17 cellular contexts compared by ENCODE assay signal in genomic region chr2:159455330-159455918, GRCh38.
DNase-seq lines count a peak whose midpoint lies in the region; ATAC-seq and TF ChIP-seq lines count a peak whose summit lies in the region.
"Had no signal": no experiment of that assay in that cellular context is flagged by ENCODE, and none has a peak within 500 bp of the region (broad histone marks: within the 10 kb centered on the region; RNA-seq: fewer than 3 reads in every experiment).

No MANE protein-coding gene starts in this region.

- no peak overlapping the region for H3K4me3 ChIP-seq in heart right ventricle
- H3K4me3 ChIP-seq: uterus had no signal

- H3K4me3 Mint-ChIP-seq in effector memory CD8-positive, alpha-beta T cell = peak overlapping the region in 1 of 2 donors; percentile 56
- H3K4me3 Mint-ChIP-seq in activated T-helper 1 cell treated with anti-CD3 and anti-CD28 coated beads, Interleukin-12 subunit alpha, Interleukin-12 subunit beta, Interleukin-2, Interleukin-4 antibody, amounts not matched to agents 30 ng/mL and 10 ng/mL and 1 ng/mL, durations not matched to agents 14 hours and 24 hours and 36 hours = no peak overlapping the region

- intact Hi-C loops in Right ventricle myocardium superior (cut with DNase I) = no loop called here
- intact Hi-C loops in heart right ventricle (cut with DNase I) = loop anchor here in 1 of 10 donors (10.0 kb wide), 1 partner anchor 159 kb away; the partner anchor contains the start of gene BAZ2B
- intact Hi-C loops in activated T-helper 1 cell treated with anti-CD3 and anti-CD28 coated beads, Interleukin-12 subunit alpha, Interleukin-12 subunit beta, Interleukin-2, Interleukin-4 antibody, amounts not matched to agents 30 ng/mL and 10 ng/mL and 1 ng/mL, durations not matched to agents 14 hours and 24 hours and 36 hours (cut with micrococcal nuclease) = no loop called here

- H3K27ac Mint-ChIP-seq in effector memory CD8-positive, alpha-beta T cell = peak overlapping the region in 1 of 2 donors; percentile 44
- H3K27ac Mint-ChIP-seq in activated T-helper 1 cell treated with anti-CD3 and anti-CD28 coated beads, Interleukin-12 subunit alpha, Interleukin-12 subunit beta, Interleukin-2, Interleukin-4 antibody, amounts not matched to agents 30 ng/mL and 10 ng/mL and 1 ng/mL, durations not matched to agents 14 hours and 24 hours and 36 hours = no peak overlapping the region

- H3K4me1 Mint-ChIP-seq in effector memory CD8-positive, alpha-beta T cell (ENCODE audit: low read depth in 2 of 2) = peaks cover 20 to 42% of the 10 kb centered on the region in 2 donors
- H3K4me1 Mint-ChIP-seq in activated T-helper 1 cell treated with anti-CD3 and anti-CD28 coated beads, Interleukin-12 subunit alpha, Interleukin-12 subunit beta, Interleukin-2, Interleukin-4 antibody, amounts not matched to agents 30 ng/mL and 10 ng/mL and 1 ng/mL, durations not matched to agents 14 hours and 24 hours and 36 hours (ENCODE audit: low read depth) = no peaks in the 10 kb centered on the region

- no peaks in the 10 kb centered on the region for H3K9me3 ChIP-seq in heart right ventricle
- H3K9me3 ChIP-seq: uterus had no signal

- peaks cover 0 to 18% (median 0%) of the 10 kb centered on the region in 9 donors for H3K36me3 ChIP-seq in heart right ventricle
- H3K36me3 ChIP-seq: uterus had no signal

- no peaks in the 10 kb centered on the region for H3K9me3 Mint-ChIP-seq in effector memory CD8-positive, alpha-beta T cell
- no peaks in the 10 kb centered on the region for H3K9me3 Mint-ChIP-seq in activated T-helper 1 cell treated with anti-CD3 and anti-CD28 coated beads, Interleukin-12 subunit alpha, Interleukin-12 subunit beta, Interleukin-2, Interleukin-4 antibody, amounts not matched to agents 30 ng/mL and 10 ng/mL and 1 ng/mL, durations not matched to agents 14 hours and 24 hours and 36 hours
- H3K9me3 Mint-ChIP-seq: CD8-positive, alpha-beta memory T cell had no signal

- no peaks in the 10 kb centered on the region for H3K36me3 Mint-ChIP-seq in effector memory CD8-positive, alpha-beta T cell (ENCODE audit: insufficient read depth)
- H3K36me3 Mint-ChIP-seq in activated T-helper 1 cell treated with anti-CD3 and anti-CD28 coated beads, Interleukin-12 subunit alpha, Interleukin-12 subunit beta, Interleukin-2, Interleukin-4 antibody, amounts not matched to agents 30 ng/mL and 10 ng/mL and 1 ng/mL, durations not matched to agents 14 hours and 24 hours and 36 hours (ENCODE audit: low read depth) = no peaks in the 10 kb centered on the region

- ATAC-seq in Right ventricle myocardium superior (ENCODE audit: poor library complexity) = peak; percentile 26
- no peak for ATAC-seq in heart right ventricle
- ATAC-seq in effector memory CD8-positive, alpha-beta T cell (replicated peaks) = peak; percentile 56

- peaks cover 0 to 51% (median 36%) of the 10 kb centered on the region in 9 donors for H3K4me1 ChIP-seq in heart right ventricle

- no peaks in the 10 kb centered on the region for H3K27me3 ChIP-seq in heart right ventricle
- H3K27me3 ChIP-seq: uterus had no signal

- H3K27me3 Mint-ChIP-seq in effector memory CD8-positive, alpha-beta T cell = no peaks in the 10 kb centered on the region
- no peaks in the 10 kb centered on the region for H3K27me3 Mint-ChIP-seq in activated T-helper 1 cell treated with anti-CD3 and anti-CD28 coated beads, Interleukin-12 subunit alpha, Interleukin-12 subunit beta, Interleukin-2, Interleukin-4 antibody, amounts not matched to agents 30 ng/mL and 10 ng/mL and 1 ng/mL, durations not matched to agents 14 hours and 24 hours and 36 hours (ENCODE audit: insufficient read depth)
- H3K27me3 Mint-ChIP-seq: CD8-positive, alpha-beta memory T cell had no signal

- H3K27ac ChIP-seq in heart right ventricle = no peak overlapping the region
- H3K27ac ChIP-seq: uterus had no signal

- no peak for DNase-seq in Right ventricle myocardium superior
- DNase-seq in heart right ventricle = no peak
- peak; percentile 76 for DNase-seq in OCI-M1 (lab: John Stamatoyannopoulos, UW)
- no peak for DNase-seq in effector memory CD8-positive, alpha-beta T cell
- DNase-seq in NCI-H446 (lab: John Stamatoyannopoulos, UW) = no peak
- DNase-seq in activated T-helper 1 cell treated with anti-CD3 and anti-CD28 coated beads, Interleukin-12 subunit alpha, Interleukin-12 subunit beta, Interleukin-2, Interleukin-4 antibody, amounts not matched to agents 30 ng/mL and 10 ng/mL and 1 ng/mL, durations not matched to agents 14 hours and 24 hours and 36 hours (ENCODE audit: low spot score) = no peak
- DNase-seq in COR-L47 (lab: John Stamatoyannopoulos, UW) = no peak
- no peak for DNase-seq in MV-4-11 (lab: John Stamatoyannopoulos, UW)
- DNase-seq: activated CD4-positive, alpha-beta T cell treated with anti-CD3 and anti-CD28 coated beads, Interleukin-2, amount 50 U/mL, for 48 hours; CD8-positive, alpha-beta memory T cell; effector memory CD4-positive, alpha-beta T cell; hypothalamus; midbrain; NCI-H1930; NCI-H524 treated with DMSO at 0.1 percent for 48 hours; stimulated activated CD4-positive, alpha-beta T cell treated with anti-CD3 and anti-CD28 coated beads, Interleukin-15, amount 100 ng/mL, for 24 hours; uterus had no signal

- TF ChIP-seq CTCF in heart right ventricle (IDR thresholded peaks at IDR 0.05) = no peak

Comparison
In these comparisons a context has a peak if more than half of its experiments do, and no peak if none do; other contexts are left out.
1. ATAC-seq: peak in Right ventricle myocardium superior (single experiment) and effector memory CD8-positive, alpha-beta T cell (single experiment); none in heart right ventricle (0 of 8).